8 cellular contexts compared by ENCODE assay signal in the genomic region with DNA sequence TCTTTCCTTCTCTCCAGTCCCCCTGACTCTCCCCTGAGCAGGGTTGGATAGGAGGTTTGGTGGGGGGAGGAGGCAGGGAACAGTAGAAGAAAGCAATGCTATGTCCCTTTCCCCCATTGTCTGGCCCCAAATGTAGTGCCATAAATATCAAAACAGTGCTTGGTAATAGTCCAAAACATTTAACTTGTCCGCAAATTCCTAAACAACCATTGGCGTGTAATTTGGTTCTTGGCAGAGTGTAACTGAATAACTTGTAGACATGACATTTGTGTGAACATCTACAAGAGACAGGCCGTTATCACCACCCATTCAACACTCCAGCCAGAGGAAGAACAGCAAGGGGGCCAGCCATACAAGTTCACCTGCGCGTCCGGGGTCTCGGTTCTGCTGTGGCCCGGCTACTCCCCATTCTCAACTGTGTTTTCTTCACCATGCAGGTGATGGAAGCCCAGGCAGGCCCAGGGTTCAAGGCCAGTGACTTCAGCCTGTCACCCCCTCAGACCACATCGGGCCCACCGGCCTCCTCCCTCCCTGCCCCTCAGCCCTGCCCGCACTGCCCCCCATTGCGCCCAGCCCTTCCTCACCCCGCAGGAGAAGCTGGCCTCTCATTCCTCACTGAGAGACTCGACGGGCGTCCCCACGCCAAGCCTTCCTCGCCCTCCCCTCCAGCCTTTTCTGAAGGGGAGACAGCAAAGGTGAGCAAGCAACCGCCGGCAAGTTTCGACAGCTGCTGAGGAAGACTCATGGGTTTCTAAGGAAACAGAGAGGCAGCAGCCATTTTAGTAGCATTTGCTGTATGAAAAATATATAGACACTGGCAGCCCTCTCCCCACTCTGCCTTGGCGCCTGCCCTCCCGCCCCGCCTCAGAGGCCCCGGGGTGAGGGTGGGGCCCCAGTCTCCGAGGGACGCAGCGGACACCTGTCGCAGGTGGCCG. TPM values are rescaled to one million over a fixed set of nuclear protein-coding genes. Genes with fewer than 3 reads are reported as not detected.
DNase-seq lines count a peak whose midpoint lies in the region; ATAC-seq and TF ChIP-seq lines count a peak whose summit lies in the region.

No MANE protein-coding gene starts in this region.

- H3K4me2 ChIP-seq in GM23338 = peak overlapping the region; percentile 86

- TF ChIP-seq CTCF in GM23338 (conservative IDR thresholded peaks at IDR 0.05; ENCODE audit: low read depth in 2 of 2) (no peak), heart left ventricle (IDR thresholded peaks at IDR 0.05) (no peak), omental fat pad (IDR thresholded peaks at IDR 0.05) (no peak)

- peak overlapping the region; percentile 78 for H3K4me3 ChIP-seq in GM23338
- H3K4me3 ChIP-seq in heart left ventricle = peak overlapping the region; percentile 43 to 69 (median 54)

- peaks cover 27% of the 10 kb centered on the region for H3K27me3 Mint-ChIP-seq in GM23338 (ENCODE audit: insufficient read depth, low read depth, poor library complexity)
- H3K27me3 Mint-ChIP-seq in T-helper 17 cell = peaks cover 71% of the 10 kb centered on the region

- H3K9me3 ChIP-seq in T-helper 17 cell (ENCODE audit: control insufficient read depth, low read length, poor library complexity, severe bottlenecking) (no peaks in the 10 kb centered on the region), heart left ventricle (no peaks in the 10 kb centered on the region)

- no peaks in the 10 kb centered on the region for H4K20me1 ChIP-seq in GM23338 (replicated peaks; ENCODE audit: insufficient read depth)

- peaks cover 37% of the 10 kb centered on the region for H3K27me3 ChIP-seq in GM23338 (ENCODE audit: insufficient read depth)
- H3K27me3 ChIP-seq in heart left ventricle = peaks cover 0 to 53% (median 10%) of the 10 kb centered on the region in 9 donors

- H3K4me1 ChIP-seq in GM23338 (ENCODE audit: insufficient read depth) = peaks cover 9% of the 10 kb centered on the region
- H3K4me1 ChIP-seq in heart left ventricle = peaks cover 0 to 19% (median 4%) of the 10 kb centered on the region in 12 donors

- H3K4me3 Mint-ChIP-seq in GM23338 (peak overlapping the region; percentile 72), T-helper 17 cell (peak overlapping the region; percentile 74)

- intact Hi-C loops in heart left ventricle (cut with DNase I) = no loop called here

- peak; percentile 33 for ATAC-seq in GM23338
- ATAC-seq in T-helper 17 cell = no peak
- peak; percentile 43 to 78 (median 67) for ATAC-seq in heart left ventricle
- no peak for ATAC-seq in omental fat pad (ENCODE audit: low FRiP score)
- ATAC-seq in GM19395 (IDR thresholded peaks at IDR 0.05; ENCODE audit: unreplicated experiment) = no peak

- H3K27ac Mint-ChIP-seq in GM23338 = no peak overlapping the region
- H3K27ac Mint-ChIP-seq in T-helper 17 cell = no peak overlapping the region

- WGBS in heart left ventricle, 4 donors = 16 to 22% (median 20%) methylated on average over 23 to 30 of the region's 30 CpGs

- no peak for TF ChIP-seq POLR2A in heart left ventricle (IDR thresholded peaks at IDR 0.05)

- no peaks in the 10 kb centered on the region for H3K9me2 ChIP-seq in GM23338 (ENCODE audit: insufficient read depth)

- H3K36me3 ChIP-seq in GM23338 (ENCODE audit: insufficient read depth) (no peaks in the 10 kb centered on the region), heart left ventricle (no peaks in the 10 kb centered on the region)

- H3K36me3 Mint-ChIP-seq in GM23338 (ENCODE audit: low read depth) (no peaks in the 10 kb centered on the region), T-helper 17 cell (ENCODE audit: low read depth) (no peaks in the 10 kb centered on the region)

- DNase-seq in GM23338 (ENCODE audit: low spot score) = peak; percentile 62
- no peak for DNase-seq in T-helper 17 cell
- DNase-seq in heart left ventricle = no peak
- DNase-seq in stimulated activated CD4-positive, alpha-beta T cell treated with anti-CD3 and anti-CD28 coated beads, Interleukin-12 subunit alpha, Interleukin-12 subunit beta, amount 100 ng/mL, for 48 hours (ENCODE audit: low read depth in 2 of 3, low spot score in 1 of 3) = peak in 2 of 3 donors; percentile 15 to 19
- no peak for DNase-seq in omental fat pad (ENCODE audit: low spot score)
- no peak for DNase-seq in NCI-H446 (lab: John Stamatoyannopoulos, UW)
- DNase-seq in SKM-1 treated with dmso at 0.1 percent for 144 hours (lab: John Stamatoyannopoulos, UW; ENCODE audit: unreplicated experiment) = no peak

- no peaks in the 10 kb centered on the region for H3K79me2 ChIP-seq in GM23338 (replicated peaks; ENCODE audit: insufficient read depth)

- H3K27ac ChIP-seq in GM23338 (ENCODE audit: low read depth) (no peak overlapping the region), heart left ventricle (peak overlapping the region in 2 of 12 donors; percentile 26 to 45)

- H3F3A ChIP-seq in GM23338 (replicated peaks; ENCODE audit: low read depth) = no peaks in the 10 kb centered on the region

- H3K9me3 Mint-ChIP-seq in GM23338 = no peaks in the 10 kb centered on the region

- H2AFZ ChIP-seq in GM23338 = peak overlapping the region; percentile 96

- peaks cover 11% of the 10 kb centered on the region for H3K4me1 Mint-ChIP-seq in GM23338
- peaks cover 4% of the 10 kb centered on the region for H3K4me1 Mint-ChIP-seq in T-helper 17 cell

TF ChIP-seq in GM23338, 12 proteins besides CTCF, POLR2A, EP300 and RAD21:
- TF ChIP-seq STAT1 (IDR thresholded peaks at IDR 0.05; ENCODE audit: unreplicated experiment) (no peak), REST (IDR thresholded peaks at IDR 0.05; ENCODE audit: unreplicated experiment) (no peak), POLR2AphosphoS5 (IDR thresholded peaks at IDR 0.05; ENCODE audit: low read depth) (no peak)
TF ChIP-seq in GM23338: peak in this region for 0.

RNA-seq across cellular contexts. Expression of gene RAPGEF4, which starts 0.7 kb away (rescaled TPM):
- 1.9 and 4.7 TPM in 2 replicates for total RNA-seq in GM23338 (2014; rRNA removed; shearing (Covaris generic))
- polyA plus RNA-seq in GM23338 (2016; fragmentation: Nextera tagmentation; extraction: Ambion mirVana) (0.80 and 1.7 TPM in 2 replicates), heart left ventricle (1 to 10 TPM; 1.3 to 2.9 TPM)
- total RNA-seq in T-helper 17 cell (under 1 TPM; 0.26 to 0.32 TPM), heart left ventricle (10 to 100 TPM in 6 of 9 donors, 1 to 10 TPM in 3; 3.5 to 21.2 (median 11.0) TPM), omental fat pad (10 to 100 TPM; 11.7 to 25.6 (median 20.0) TPM)

Comparison
In these comparisons a context has a peak if more than half of its experiments do, and no peak if none do; other contexts are left out.
1. ATAC-seq: peak in GM23338 (single experiment) and heart left ventricle (4 of 4); none in T-helper 17 cell (single experiment), omental fat pad (single experiment) and GM19395 (single experiment).
2. DNase-seq: peak in GM23338 (single experiment) and stimulated activated CD4-positive, alpha-beta T cell treated with anti-CD3 and anti-CD28 coated beads, Interleukin-12 subunit alpha, Interleukin-12 subunit beta, amount 100 ng/mL, for 48 hours (2 of 3); none in T-helper 17 cell (0 of 3), heart left ventricle (0 of 5), omental fat pad (single experiment), NCI-H446 (0 of 2) and SKM-1 treated with dmso at 0.1 percent for 144 hours (single experiment).